ENCODE assay signal across 1 cellular context in the genomic region with DNA sequence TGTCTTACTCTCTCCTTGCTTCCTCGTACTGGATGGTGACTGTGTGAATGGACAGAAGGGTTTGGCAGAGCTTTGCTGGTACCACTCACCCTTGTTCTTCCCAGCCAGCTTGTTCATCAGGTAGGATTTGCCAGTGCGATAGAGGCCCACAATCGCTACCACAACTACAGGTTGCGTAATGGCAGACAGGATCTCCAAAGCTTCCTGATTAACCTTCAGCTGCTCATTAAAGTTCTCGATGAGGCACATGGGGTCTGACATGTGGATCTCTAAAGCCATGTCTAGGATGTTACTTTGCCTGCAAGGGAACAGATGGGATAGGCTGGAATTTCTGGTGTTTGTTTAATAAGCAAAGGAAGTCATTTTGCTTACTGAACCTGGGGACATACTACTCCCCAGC.
A peak's percentile ranks its signal among the peaks of the same experiment; 100 is the strongest.
TF ChIP-seq lines count a peak whose summit lies in the region.

No MANE protein-coding gene starts in this region.

TF ChIP-seq in K562, 482 proteins besides CTCF, POLR2A, EP300 and RAD21:
- TF ChIP-seq CEBPB (tag; IDR thresholded peaks at IDR 0.05) (peak; percentile 74), TCF7 (IDR thresholded peaks at IDR 0.05; ENCODE audit: borderline replicate concordance) (no peak), NCOA1 (IDR thresholded peaks at IDR 0.05; ENCODE audit: low read depth) (no peak), SREBF2 (CRISPR knock-in tag; IDR thresholded peaks at IDR 0.05) (no peak), ZFP36 (IDR thresholded peaks at IDR 0.05; ENCODE audit: low read depth, low read length, partially characterized antibody) (no peak), CEBPG (CRISPR knock-in tag; IDR thresholded peaks at IDR 0.05) (no peak), CEBPG (tag; conservative IDR thresholded peaks at IDR 0.05 in 1 of 2, IDR thresholded peaks at IDR 0.05 in 1 of 2) (peak; percentile 10 to 62; a peak in 2 of 4 replicates)
TF ChIP-seq in K562: peak in this region for 2.
